19 cellular contexts compared by ENCODE assay signal in the genomic region with DNA sequence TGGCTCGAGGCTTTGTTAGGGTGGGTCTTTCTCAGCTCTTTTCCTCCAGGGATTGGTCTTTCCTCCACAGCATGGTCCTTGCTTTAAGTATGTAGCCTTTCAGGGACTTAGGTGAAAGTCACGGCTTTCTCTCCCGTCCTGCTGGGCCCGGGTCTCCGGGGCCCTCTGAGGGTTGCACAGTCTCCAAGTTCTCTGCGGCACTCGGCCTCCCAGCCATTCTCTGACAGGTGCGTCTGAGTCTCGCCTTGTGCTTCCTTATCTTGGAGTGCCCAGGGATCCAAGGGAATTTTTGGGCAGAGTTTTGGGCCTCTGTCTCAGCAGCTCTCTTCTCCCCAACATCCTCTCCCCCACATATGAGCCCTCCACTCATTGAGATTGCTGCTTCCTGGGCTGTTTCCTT. TPM values are rescaled to one million over a fixed set of nuclear protein-coding genes. Genes with fewer than 3 reads are reported as not detected.
A peak's percentile ranks its signal among the peaks of the same experiment; 100 is the strongest.
DNase-seq lines count a peak whose midpoint lies in the region; ATAC-seq and TF ChIP-seq lines count a peak whose summit lies in the region.
"Had no signal": no experiment of that assay in that cellular context is flagged by ENCODE, and none has a peak within 500 bp of the region (broad histone marks: within the 10 kb centered on the region; RNA-seq: fewer than 3 reads in every experiment).

No MANE protein-coding gene starts in this region.

- intact Hi-C loops in right cardiac atrium (cut with DNase I) (no loop called here), left ventricle myocardium superior (cut with micrococcal nuclease) (no loop called here), body of pancreas (cut with DNase I) (no loop called here), lower lobe of right lung (cut with DNase I) (no loop called here)

- H3K9me3 Mint-ChIP-seq in activated naive CD8-positive, alpha-beta T cell (ENCODE audit: low read depth) = no peaks in the 10 kb centered on the region
- peaks cover 4% of the 10 kb centered on the region for H3K9me3 Mint-ChIP-seq in activated naive CD8-positive, alpha-beta T cell treated with anti-CD3 and anti-CD28 coated beads, Interleukin-2, amount 50 U/mL, for 24 hours
- peaks cover 22% of the 10 kb centered on the region for H3K9me3 Mint-ChIP-seq in neural progenitor cell
- H3K9me3 Mint-ChIP-seq: CD4-positive, alpha-beta T cell had no signal

- no peaks in the 10 kb centered on the region for H4K20me1 ChIP-seq in neural progenitor cell (ENCODE audit: low read depth)

- H3K4me3 ChIP-seq in right cardiac atrium (ENCODE audit: low read length) (no peak overlapping the region), neural progenitor cell (no peak overlapping the region), body of pancreas (no peak overlapping the region), lower lobe of right lung (no peak overlapping the region)
- H3K4me3 ChIP-seq: BLaER1 treated with 17β-estradiol and CSF1 and Interleukin-3, amounts not matched to agents 10 nM and 100 nM; GM12878; HAP-1 had no signal

- H3K4me1 ChIP-seq in right cardiac atrium (ENCODE audit: control insufficient read depth, insufficient read depth, low read length) (peaks cover 2% of the 10 kb centered on the region), neural progenitor cell (no peaks in the 10 kb centered on the region), body of pancreas (no peaks in the 10 kb centered on the region), lower lobe of right lung (no peaks in the 10 kb centered on the region)
- H3K4me1 ChIP-seq: HAP-1 had no signal

- H3K27me3 Mint-ChIP-seq in activated naive CD8-positive, alpha-beta T cell = no peaks in the 10 kb centered on the region
- no peaks in the 10 kb centered on the region for H3K27me3 Mint-ChIP-seq in activated naive CD8-positive, alpha-beta T cell treated with anti-CD3 and anti-CD28 coated beads, Interleukin-2, amount 50 U/mL, for 24 hours
- peaks cover 11% of the 10 kb centered on the region for H3K27me3 Mint-ChIP-seq in neural progenitor cell (ENCODE audit: insufficient read depth, low read depth)
- H3K27me3 Mint-ChIP-seq: CD4-positive, alpha-beta T cell had no signal

- H3K36me3 ChIP-seq in neural progenitor cell = no peaks in the 10 kb centered on the region
- H3K36me3 ChIP-seq in body of pancreas (replicated peaks in 1 of 2; ENCODE audit: insufficient read depth in 1 of 2, low read depth in 2 of 2) = no peaks in the 10 kb centered on the region
- peaks cover 46% of the 10 kb centered on the region for H3K36me3 ChIP-seq in lower lobe of right lung

- H3K36me3 Mint-ChIP-seq in activated naive CD8-positive, alpha-beta T cell = peaks cover 2% of the 10 kb centered on the region
- peaks cover 18% of the 10 kb centered on the region for H3K36me3 Mint-ChIP-seq in activated naive CD8-positive, alpha-beta T cell treated with anti-CD3 and anti-CD28 coated beads, Interleukin-2, amount 50 U/mL, for 24 hours (ENCODE audit: low read depth)
- H3K36me3 Mint-ChIP-seq in neural progenitor cell = peaks cover 34% of the 10 kb centered on the region

- H3K27ac ChIP-seq in right cardiac atrium (ENCODE audit: low read length) (no peak overlapping the region), neural progenitor cell (no peak overlapping the region), body of pancreas (no peak overlapping the region), substantia nigra (ENCODE audit: low read depth, low read length, poor library complexity, severe bottlenecking) (no peak overlapping the region), lower lobe of right lung (no peak overlapping the region)
- H3K27ac ChIP-seq: 22Rv1; BLaER1 treated with 17β-estradiol and CSF1 and Interleukin-3, amounts not matched to agents 10 nM and 100 nM had no signal

- no peak for TF ChIP-seq POLR2A in body of pancreas (IDR thresholded peaks at IDR 0.05)

- TF ChIP-seq CTCF in neural progenitor cell (IDR thresholded peaks at IDR 0.05) (no peak), body of pancreas (IDR thresholded peaks at IDR 0.05) (no peak), lower lobe of right lung (IDR thresholded peaks at IDR 0.05) (no peak)

- no peak overlapping the region for H2AFZ ChIP-seq in neural progenitor cell (replicated peaks)

- H3K9ac ChIP-seq in neural progenitor cell = no peak overlapping the region
- H3K9ac ChIP-seq: BLaER1 treated with 17β-estradiol and CSF1 and Interleukin-3, amounts not matched to agents 10 nM and 100 nM had no signal

- no peak for DNase-seq in activated naive CD8-positive, alpha-beta T cell treated with anti-CD3 and anti-CD28 coated beads, Interleukin-2, amount 50 U/mL, for 24 hours
- DNase-seq in right cardiac atrium = peak in 2 of 3 donors; percentile 4 to 18
- no peak for DNase-seq in left ventricle myocardium superior
- DNase-seq in neural progenitor cell (ENCODE audit: low spot score) = no peak
- DNase-seq in body of pancreas = no peak
- DNase-seq in substantia nigra (lab: John Stamatoyannopoulos, UW) = no peak
- DNase-seq in lower lobe of right lung = no peak
- DNase-seq: AML-193; Calu3; CD4-positive, alpha-beta T cell; DMS 273 treated with DMSO at 0.1 percent for 48 hours; GM23248 had no signal

- H3K4me3 Mint-ChIP-seq in activated naive CD8-positive, alpha-beta T cell = no peak overlapping the region
- H3K4me3 Mint-ChIP-seq in activated naive CD8-positive, alpha-beta T cell treated with anti-CD3 and anti-CD28 coated beads, Interleukin-2, amount 50 U/mL, for 24 hours = no peak overlapping the region
- H3K4me3 Mint-ChIP-seq in neural progenitor cell = no peak overlapping the region
- H3K4me3 Mint-ChIP-seq: CD4-positive, alpha-beta T cell had no signal

- no peaks in the 10 kb centered on the region for H3F3A ChIP-seq in neural progenitor cell (ENCODE audit: low read depth)

- H3K79me2 ChIP-seq in neural progenitor cell (ENCODE audit: low read depth) = peaks cover 17% of the 10 kb centered on the region

- H3K27me3 ChIP-seq in right cardiac atrium (ENCODE audit: control insufficient read depth, insufficient read depth) (no peaks in the 10 kb centered on the region), neural progenitor cell (no peaks in the 10 kb centered on the region), body of pancreas (no peaks in the 10 kb centered on the region), lower lobe of right lung (ENCODE audit: low read depth) (no peaks in the 10 kb centered on the region)
- H3K27me3 ChIP-seq: BLaER1 treated with 17β-estradiol and CSF1 and Interleukin-3, amounts not matched to agents 10 nM and 100 nM had no signal

- H3K27ac Mint-ChIP-seq in activated naive CD8-positive, alpha-beta T cell = peak overlapping the region; percentile 64
- no peak overlapping the region for H3K27ac Mint-ChIP-seq in activated naive CD8-positive, alpha-beta T cell treated with anti-CD3 and anti-CD28 coated beads, Interleukin-2, amount 50 U/mL, for 24 hours
- peak overlapping the region; percentile 6 for H3K27ac Mint-ChIP-seq in neural progenitor cell
- H3K27ac Mint-ChIP-seq: CD4-positive, alpha-beta T cell had no signal

- no peak for ATAC-seq in activated naive CD8-positive, alpha-beta T cell treated with anti-CD3 and anti-CD28 coated beads, Interleukin-2, amount 50 U/mL, for 24 hours
- no peak for ATAC-seq in right cardiac atrium
- no peak for ATAC-seq in left ventricle myocardium superior
- no peak for ATAC-seq in body of pancreas
- no peak for ATAC-seq in lower lobe of right lung
- ATAC-seq: GM12878 had no signal

- H3K9me3 ChIP-seq in right cardiac atrium (ENCODE audit: control insufficient read depth, low read length) (no peaks in the 10 kb centered on the region), neural progenitor cell (ENCODE audit: low read depth) (no peaks in the 10 kb centered on the region), body of pancreas (no peaks in the 10 kb centered on the region), lower lobe of right lung (no peaks in the 10 kb centered on the region)
- H3K9me3 ChIP-seq: HAP-1 had no signal

- H3K4me1 Mint-ChIP-seq in activated naive CD8-positive, alpha-beta T cell (ENCODE audit: low read depth) = peaks cover 5% of the 10 kb centered on the region
- H3K4me1 Mint-ChIP-seq in activated naive CD8-positive, alpha-beta T cell treated with anti-CD3 and anti-CD28 coated beads, Interleukin-2, amount 50 U/mL, for 24 hours = peaks cover 3% of the 10 kb centered on the region
- peaks cover 9% of the 10 kb centered on the region for H3K4me1 Mint-ChIP-seq in neural progenitor cell

- no peak overlapping the region for H3K4me2 ChIP-seq in neural progenitor cell
- H3K4me2 ChIP-seq: BLaER1 treated with 17β-estradiol and CSF1 and Interleukin-3, amounts not matched to agents 10 nM and 100 nM had no signal

- 89% methylated on average over 9 of the region's 9 CpGs for WGBS in right cardiac atrium
- 92% methylated on average over 9 of the region's 9 CpGs for WGBS in body of pancreas, 2 donors

RNA-seq across cellular contexts. Expression of gene ZNF750, which starts 36.6 kb away (rescaled TPM):
- total RNA-seq in right cardiac atrium (not detected), left ventricle myocardium superior (0.15 TPM), neural progenitor cell (ENCODE audit: low replicate concordance) (not detected in 2 replicates), body of pancreas (not detected), lower lobe of right lung (4.7 TPM)
- polyA plus RNA-seq in right cardiac atrium = 0.07 TPM
- total RNA-seq: A673; Calu3; CD4-positive, alpha-beta T cell; G401; GM12878; GM23248 had no signal

RNA-seq across cellular contexts. Expression of gene TBCD, which starts 51.3 kb away (rescaled TPM):
- total RNA-seq in right cardiac atrium (10 to 100 TPM; 36.2 to 43.9 (median 41.5) TPM), left ventricle myocardium superior (53.4 TPM), neural progenitor cell (ENCODE audit: low replicate concordance) (76.4 and 85.0 TPM in 2 replicates), body of pancreas (10 to 100 TPM; 38.9 to 74.8 TPM), lower lobe of right lung (84.8 TPM)
- 38.8 TPM for polyA plus RNA-seq in right cardiac atrium

Comparison
In these comparisons a context has a peak if more than half of its experiments do, and no peak if none do; other contexts are left out.
1. DNase-seq: peak in right cardiac atrium (2 of 3); none in activated naive CD8-positive, alpha-beta T cell treated with anti-CD3 and anti-CD28 coated beads, Interleukin-2, amount 50 U/mL, for 24 hours (single experiment), left ventricle myocardium superior (single experiment), neural progenitor cell (single experiment), body of pancreas (0 of 4), substantia nigra (0 of 49) and lower lobe of right lung (single experiment).